In the genomic region with DNA sequence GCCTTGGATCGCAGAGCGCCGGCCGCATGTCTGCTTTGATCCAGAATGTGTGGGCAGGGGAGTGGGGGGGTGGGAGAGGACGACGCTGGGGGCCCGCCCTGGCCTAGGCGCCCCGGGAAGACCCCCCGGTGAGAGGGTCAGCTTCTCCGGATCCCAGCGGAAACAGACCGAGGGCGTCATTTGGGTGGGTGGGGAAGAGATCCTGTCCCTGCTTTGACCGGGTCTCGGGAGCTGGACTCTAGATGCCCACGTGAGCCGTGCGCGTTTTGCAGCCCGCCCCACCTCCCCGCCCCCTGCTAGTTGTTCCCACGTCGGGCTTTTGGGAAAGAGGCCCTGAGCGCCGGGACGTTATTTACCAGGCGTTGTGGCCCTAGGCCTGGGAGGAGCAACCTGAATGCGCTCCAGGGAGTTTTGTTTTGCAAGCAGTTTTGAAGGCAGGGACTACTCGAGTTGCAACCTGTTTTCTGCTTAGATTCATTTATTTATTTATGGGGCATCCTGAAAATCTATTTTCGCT, we compare ENCODE assay signal across 8 cellular contexts. TPM values are rescaled to one million over a fixed set of nuclear protein-coding genes. Genes with fewer than 3 reads are reported as not detected.
DNase-seq lines count a peak whose midpoint lies in the region; ATAC-seq and TF ChIP-seq lines count a peak whose summit lies in the region.

No MANE protein-coding gene starts in this region.

- no peak for TF ChIP-seq CTCF in AG04449 (IDR thresholded peaks at IDR 0.05; ENCODE audit: insufficient read depth, low read length, missing control alignments)
- no peak for TF ChIP-seq CTCF in HFF-Myc (IDR thresholded peaks at IDR 0.05; ENCODE audit: low read depth, low read length, missing control alignments)
- TF ChIP-seq CTCF in sigmoid colon (IDR thresholded peaks at IDR 0.05), result no peak

- peak overlapping the region; percentile 76 for H3K4me3 Mint-ChIP-seq in activated naive CD8-positive, alpha-beta T cell treated with anti-CD3 and anti-CD28 coated beads, Interleukin-2, amount 10 ng/mL, durations not matched to agents 7 days and 5 days

- WGBS in right cardiac atrium, result 4% methylated on average over 31 of the region's 31 CpGs
- WGBS in sigmoid colon, 2 donors, result 2 to 5% methylated on average over 31 of the region's 31 CpGs

- no peaks in the 10 kb centered on the region for H3K4me1 ChIP-seq in right cardiac atrium (ENCODE audit: control insufficient read depth, insufficient read depth, low read length)
- peaks cover 0 to 26% (median 24%) of the 10 kb centered on the region in 4 donors for H3K4me1 ChIP-seq in sigmoid colon

- DNase-seq in AG04449 (ENCODE audit: low read depth, low spot score) (no peak), HFF-Myc (ENCODE audit: extremely low read depth, low read depth) (no peak), right cardiac atrium (peak; percentile 59 to 78 (median 76)), sigmoid colon (peak; percentile 71)
- no peak for DNase-seq in activated naive CD8-positive, alpha-beta T cell treated with anti-CD3 and anti-CD28 coated beads, Interleukin-2, amount 10 ng/mL, durations not matched to agents 7 days and 5 days
- no peak for DNase-seq in stimulated activated CD4-positive, alpha-beta T cell treated with anti-CD3 and anti-CD28 coated beads, Interleukin-4, amount 100 ng/mL, for 24 hours

- H3K27me3 ChIP-seq in right cardiac atrium (ENCODE audit: control insufficient read depth, insufficient read depth) (no peaks in the 10 kb centered on the region), sigmoid colon (peaks cover 31 to 68% (median 50%) of the 10 kb centered on the region in 3 donors)

- H3K27ac Mint-ChIP-seq in activated naive CD8-positive, alpha-beta T cell treated with anti-CD3 and anti-CD28 coated beads, Interleukin-2, amount 10 ng/mL, durations not matched to agents 7 days and 5 days, result no peak overlapping the region

- ATAC-seq in activated naive CD8-positive, alpha-beta T cell treated with anti-CD3 and anti-CD28 coated beads, Interleukin-2, amount 10 ng/mL, durations not matched to agents 7 days and 5 days (ENCODE audit: low read depth), result no peak
- ATAC-seq in right cardiac atrium (peak; percentile 63 to 77), HG03045 (IDR thresholded peaks at IDR 0.05; ENCODE audit: unreplicated experiment) (no peak), HG03571 (IDR thresholded peaks at IDR 0.05; ENCODE audit: unreplicated experiment) (no peak)

- H3K27me3 Mint-ChIP-seq in activated naive CD8-positive, alpha-beta T cell treated with anti-CD3 and anti-CD28 coated beads, Interleukin-2, amount 10 ng/mL, durations not matched to agents 7 days and 5 days, result peaks cover 80% of the 10 kb centered on the region

- H3K36me3 Mint-ChIP-seq in activated naive CD8-positive, alpha-beta T cell treated with anti-CD3 and anti-CD28 coated beads, Interleukin-2, amount 10 ng/mL, durations not matched to agents 7 days and 5 days, result no peaks in the 10 kb centered on the region

- no peaks in the 10 kb centered on the region for H3K9me3 Mint-ChIP-seq in activated naive CD8-positive, alpha-beta T cell treated with anti-CD3 and anti-CD28 coated beads, Interleukin-2, amount 10 ng/mL, durations not matched to agents 7 days and 5 days

- H3K27ac ChIP-seq in right cardiac atrium (ENCODE audit: low read length) (peak overlapping the region; percentile 78), sigmoid colon (peak overlapping the region; percentile 33 to 64 (median 41))

- H3K4me1 Mint-ChIP-seq in activated naive CD8-positive, alpha-beta T cell treated with anti-CD3 and anti-CD28 coated beads, Interleukin-2, amount 10 ng/mL, durations not matched to agents 7 days and 5 days, result peaks cover 7% of the 10 kb centered on the region

- H3K9me3 ChIP-seq in right cardiac atrium (ENCODE audit: control insufficient read depth, low read length) (no peaks in the 10 kb centered on the region), sigmoid colon (no peaks in the 10 kb centered on the region)

- POLR2A ChIA-PET in AG04449 (lab: Yijun Ruan, JAX), result interaction anchor here (0.8 to 1.6 kb wide), 2 partner anchors 12 to 14 kb away, joined by 3 to 6 read pairs; no protein-coding TSS in a partner anchor
- POLR2A ChIA-PET in activated naive CD8-positive, alpha-beta T cell treated with anti-CD3 and anti-CD28 coated beads, Interleukin-2, amount 10 ng/mL, durations not matched to agents 7 days and 5 days (lab: Charles Lee), result interaction anchor here (0.7 kb wide), 1 partner anchor 707 kb away, joined by 3 read pairs; no protein-coding TSS in a partner anchor

- CTCF ChIA-PET in AG04449 (lab: Yijun Ruan, JAX), result interaction anchor here (1.6 kb wide), 1 partner anchor 118 kb away, joined by 5 read pairs; no protein-coding TSS in a partner anchor

- H3K4me3 ChIP-seq in AG04449 (ENCODE audit: low read depth, low read length), result peak overlapping the region; percentile 82
- peak overlapping the region; percentile 48 for H3K4me3 ChIP-seq in HFF-Myc (replicated peaks; ENCODE audit: low read depth, low read length)
- peak overlapping the region; percentile 70 for H3K4me3 ChIP-seq in right cardiac atrium (ENCODE audit: low read length)
- H3K4me3 ChIP-seq in sigmoid colon, result peak overlapping the region; percentile 26 to 58 (median 49)

- TF ChIP-seq POLR2A in sigmoid colon (IDR thresholded peaks at IDR 0.05), result peak in 1 of 2 donors; percentile 46

- no peaks in the 10 kb centered on the region for H3K36me3 ChIP-seq in sigmoid colon

- no peak for TF ChIP-seq EP300 in sigmoid colon (IDR thresholded peaks at IDR 0.05)

- intact Hi-C loops in right cardiac atrium (cut with DNase I), result loop anchor here in 2 of 4 donors (5.0 to 10.0 kb wide), 2 partner anchors 116 to 118 kb away; no protein-coding TSS in a partner anchor
- intact Hi-C loops in sigmoid colon (cut with DNase I), result no loop called here

RNA-seq across cellular contexts. Expression of gene DSP, which starts 1.5 kb away (rescaled TPM):
- under 1 TPM; 0.11 to 0.17 TPM for total RNA-seq in activated naive CD8-positive, alpha-beta T cell treated with anti-CD3 and anti-CD28 coated beads, Interleukin-2, amount 10 ng/mL, durations not matched to agents 7 days and 5 days
- total RNA-seq in right cardiac atrium, result 100 to 1,000 TPM; 239 to 311 (median 248) TPM
- polyA plus RNA-seq in right cardiac atrium, result 94.7 TPM
- 1 to 10 TPM; 4.2 to 5.0 (median 5.0) TPM for total RNA-seq in sigmoid colon
- polyA plus RNA-seq in sigmoid colon, result 10 to 100 TPM; 39.0 to 61.3 (median 42.4) TPM

RNA-seq across cellular contexts. Expression of gene SNRNP48, which starts 47.1 kb away (rescaled TPM):
- total RNA-seq in activated naive CD8-positive, alpha-beta T cell treated with anti-CD3 and anti-CD28 coated beads, Interleukin-2, amount 10 ng/mL, durations not matched to agents 7 days and 5 days, result 10 to 100 TPM; 19.8 to 21.6 TPM
- total RNA-seq in right cardiac atrium, result 10 to 100 TPM; 11.0 to 17.6 (median 14.8) TPM
- 10.7 TPM for polyA plus RNA-seq in right cardiac atrium
- 10 to 100 TPM; 12.5 to 18.6 (median 17.4) TPM for total RNA-seq in sigmoid colon
- polyA plus RNA-seq in sigmoid colon, result 1 to 10 TPM; 7.8 to 8.7 (median 8.1) TPM

Comparison
In these comparisons a context has a peak if more than half of its experiments do, and no peak if none do; other contexts are left out.
1. DNase-seq: peak in right cardiac atrium (3 of 3) and sigmoid colon (single experiment); none in AG04449 (single experiment), HFF-Myc (single experiment), activated naive CD8-positive, alpha-beta T cell treated with anti-CD3 and anti-CD28 coated beads, Interleukin-2, amount 10 ng/mL, durations not matched to agents 7 days and 5 days (single experiment) and stimulated activated CD4-positive, alpha-beta T cell treated with anti-CD3 and anti-CD28 coated beads, Interleukin-4, amount 100 ng/mL, for 24 hours (single experiment).
2. ATAC-seq: peak in right cardiac atrium (2 of 2); none in activated naive CD8-positive, alpha-beta T cell treated with anti-CD3 and anti-CD28 coated beads, Interleukin-2, amount 10 ng/mL, durations not matched to agents 7 days and 5 days (single experiment), HG03045 (single experiment) and HG03571 (single experiment).
3. RNA of gene DSP, which starts 1.5 kb away (total RNA-seq): 239 to 311 TPM in right cardiac atrium; 4.2 to 5.0 TPM in sigmoid colon and 0.11 to 0.17 TPM in activated naive CD8-positive, alpha-beta T cell treated with anti-CD3 and anti-CD28 coated beads, Interleukin-2, amount 10 ng/mL, durations not matched to agents 7 days and 5 days; every median in the first group is over 10 times any median in the second.
4. Peak in every context shown above with its lines, with median percentiles within 50 percentile points of each other: H3K4me3 ChIP-seq.